1 cellular context compared by ENCODE assay signal in genomic region chr3:36876181-36876936, GRCh38.
TF ChIP-seq lines count a peak whose summit lies in the region.

No MANE protein-coding gene starts in this region.

TF ChIP-seq in GM23338, 12 proteins besides CTCF, POLR2A, EP300 and RAD21 (continued from another document):
- no peak for TF ChIP-seq ZNF462 (CRISPR knock-in tag; IDR thresholded peaks at IDR 0.05)
